Comparison of ENCODE assay signal across 11 cellular contexts in genomic region chr18:53527365-53527764, GRCh38.
"Had no signal": no experiment of that assay in that cellular context is flagged by ENCODE, and none has a peak within 500 bp of the region (broad histone marks: within the 10 kb centered on the region; RNA-seq: fewer than 3 reads in every experiment).

No MANE protein-coding gene starts in this region.

- H3K9ac ChIP-seq: GM23248 had no signal

- H3K4me3 ChIP-seq: GM23248, GM23338, HAP-1 had no signal

- H3K4me2 ChIP-seq: GM23338 had no signal

- H3K4me1 ChIP-seq: HAP-1 had no signal

- FAIRE-seq: H1, H54 had no signal

- H3K27ac ChIP-seq: GM23248 had no signal

- H3K36me3 ChIP-seq: HAP-1 had no signal

- ATAC-seq: GM23338, HCT116 had no signal

- DNase-seq: GM23248, GOT3, H7, H9, HCEC 1CT, HFFc6 had no signal

- H2AFZ ChIP-seq: GM23248, GM23338 had no signal

- H3K9me3 ChIP-seq: HAP-1 had no signal
